9 cellular contexts compared by ENCODE assay signal in genomic region chr2:126655066-126655465, GRCh38. TPM values are rescaled to one million over a fixed set of nuclear protein-coding genes. Genes with fewer than 3 reads are reported as not detected.
DNase-seq lines count a peak whose midpoint lies in the region; ATAC-seq, FAIRE-seq and TF ChIP-seq lines count a peak whose summit lies in the region.
"Had no signal": no experiment of that assay in that cellular context is flagged by ENCODE, and none has a peak within 500 bp of the region (broad histone marks: within the 10 kb centered on the region; RNA-seq: fewer than 3 reads in every experiment).

No MANE protein-coding gene starts in this region.

- H3K9ac ChIP-seq in astrocyte (ENCODE audit: low read length), result peak overlapping the region; percentile 94

- DNase-seq in activated naive CD4-positive, alpha-beta T cell treated with anti-CD3 and anti-CD28 coated beads, Interleukin-2, amount 10 ng/mL, durations not matched to agents 7 days and 5 days, result no peak
- DNase-seq in activated naive CD4-positive, alpha-beta T cell treated with anti-CD3 and anti-CD28 coated beads, Interleukin-2, amount 50 U/mL, for 16 hours, result no peak
- no peak for DNase-seq in astrocyte (ENCODE audit: low read depth)
- DNase-seq in mesothelial cell of epicardium (ENCODE audit: low spot score in 2 of 2, unreplicated experiment in 2 of 2), result peak in 1 of 2 experiments; percentile 30
- no peak for DNase-seq in upper lobe of right lung
- DNase-seq in NCI-H446 treated with DMSO at 0.1 percent for 48 hours (lab: John Stamatoyannopoulos, UW), result no peak

- ATAC-seq in upper lobe of right lung (no peak), GM19397 (IDR thresholded peaks at IDR 0.05; ENCODE audit: unreplicated experiment) (no peak), GM21737 (IDR thresholded peaks at IDR 0.05; ENCODE audit: unreplicated experiment) (no peak)

- H3K4me3 Mint-ChIP-seq in activated naive CD4-positive, alpha-beta T cell treated with anti-CD3 and anti-CD28 coated beads, Interleukin-2, amount 10 ng/mL, durations not matched to agents 7 days and 5 days, result peak overlapping the region; percentile 93
- H3K4me3 Mint-ChIP-seq in astrocyte (ENCODE audit: unreplicated experiment) (peak overlapping the region; percentile 90), mesothelial cell of epicardium (peak overlapping the region; percentile 91)

- H3K27ac Mint-ChIP-seq in activated naive CD4-positive, alpha-beta T cell treated with anti-CD3 and anti-CD28 coated beads, Interleukin-2, amount 10 ng/mL, durations not matched to agents 7 days and 5 days, result peak overlapping the region; percentile 92
- H3K27ac Mint-ChIP-seq in astrocyte (ENCODE audit: unreplicated experiment), result no peak overlapping the region
- H3K27ac Mint-ChIP-seq in mesothelial cell of epicardium, result peak overlapping the region; percentile 96

- TF ChIP-seq CTCF in astrocyte (IDR thresholded peaks at IDR 0.05; ENCODE audit: insufficient read depth, low read depth, low read length) (no peak), mesothelial cell of epicardium (IDR thresholded peaks at IDR 0.05; ENCODE audit: unreplicated experiment) (no peak), upper lobe of right lung (IDR thresholded peaks at IDR 0.05) (no peak)

- H4K20me1 ChIP-seq in astrocyte (ENCODE audit: insufficient read depth, low read length), result peaks cover 5% of the 10 kb centered on the region

- H2AFZ ChIP-seq in astrocyte (ENCODE audit: low read depth, low read length), result no peak overlapping the region

- no peaks in the 10 kb centered on the region for H3K9me3 ChIP-seq in astrocyte (ENCODE audit: insufficient read depth, low read depth, low read length)
- H3K9me3 ChIP-seq in upper lobe of right lung, result no peaks in the 10 kb centered on the region
- H3K9me3 ChIP-seq: SJSA1 had no signal

- H3K4me1 ChIP-seq in astrocyte (ENCODE audit: insufficient read depth, low read length) (peaks cover 35% of the 10 kb centered on the region), upper lobe of right lung (peaks cover 35% of the 10 kb centered on the region)
- H3K4me1 ChIP-seq: SJSA1 had no signal

- H3K4me2 ChIP-seq in astrocyte (ENCODE audit: low read length), result peak overlapping the region; percentile 97

- peaks cover 37% of the 10 kb centered on the region for H3K4me1 Mint-ChIP-seq in activated naive CD4-positive, alpha-beta T cell treated with anti-CD3 and anti-CD28 coated beads, Interleukin-2, amount 10 ng/mL, durations not matched to agents 7 days and 5 days
- H3K4me1 Mint-ChIP-seq in astrocyte (ENCODE audit: low read depth, unreplicated experiment) (peaks cover 28% of the 10 kb centered on the region), mesothelial cell of epicardium (peaks cover 48% of the 10 kb centered on the region)

- peaks cover 6% of the 10 kb centered on the region for H3K27me3 Mint-ChIP-seq in activated naive CD4-positive, alpha-beta T cell treated with anti-CD3 and anti-CD28 coated beads, Interleukin-2, amount 10 ng/mL, durations not matched to agents 7 days and 5 days
- H3K27me3 Mint-ChIP-seq in astrocyte (ENCODE audit: low read depth, unreplicated experiment) (peaks cover 7% of the 10 kb centered on the region), mesothelial cell of epicardium (ENCODE audit: low read depth) (no peaks in the 10 kb centered on the region)

- H3K27ac ChIP-seq in astrocyte (ENCODE audit: low read depth, low read length), result no peak overlapping the region
- peak overlapping the region; percentile 91 for H3K27ac ChIP-seq in upper lobe of right lung
- H3K27ac ChIP-seq: SJSA1 had no signal

- H3K9me3 Mint-ChIP-seq in activated naive CD4-positive, alpha-beta T cell treated with anti-CD3 and anti-CD28 coated beads, Interleukin-2, amount 10 ng/mL, durations not matched to agents 7 days and 5 days, result peaks cover 12% of the 10 kb centered on the region
- H3K9me3 Mint-ChIP-seq in astrocyte (ENCODE audit: unreplicated experiment) (peaks cover 7% of the 10 kb centered on the region), mesothelial cell of epicardium (peaks cover 3% of the 10 kb centered on the region)

- peaks cover 10% of the 10 kb centered on the region for H3K79me2 ChIP-seq in astrocyte (ENCODE audit: insufficient read depth, low read length)

- H3K4me3 ChIP-seq in astrocyte (ENCODE audit: insufficient read depth, low read depth, low read length) (peak overlapping the region; percentile 78), upper lobe of right lung (peak overlapping the region; percentile 72)
- H3K4me3 ChIP-seq: SJSA1 had no signal

- no peak for FAIRE-seq in astrocyte (lab: Jason Lieb, UNC)

- H3K27me3 ChIP-seq in astrocyte (ENCODE audit: insufficient read depth, low read length) (no peaks in the 10 kb centered on the region), upper lobe of right lung (no peaks in the 10 kb centered on the region)

- H3K36me3 Mint-ChIP-seq in activated naive CD4-positive, alpha-beta T cell treated with anti-CD3 and anti-CD28 coated beads, Interleukin-2, amount 10 ng/mL, durations not matched to agents 7 days and 5 days, result peaks cover 31% of the 10 kb centered on the region
- H3K36me3 Mint-ChIP-seq in astrocyte (ENCODE audit: low read depth, unreplicated experiment) (no peaks in the 10 kb centered on the region), mesothelial cell of epicardium (no peaks in the 10 kb centered on the region)

- intact Hi-C loops in upper lobe of right lung (cut with DNase I), result no loop called here

- H3K36me3 ChIP-seq in astrocyte (ENCODE audit: insufficient read depth, low read length) (no peaks in the 10 kb centered on the region), upper lobe of right lung (no peaks in the 10 kb centered on the region)
- H3K36me3 ChIP-seq: SJSA1 had no signal

- CTCF ChIA-PET in activated naive CD4-positive, alpha-beta T cell treated with anti-CD3 and anti-CD28 coated beads, Interleukin-2, amount 10 ng/mL, durations not matched to agents 7 days and 5 days (lab: Charles Lee), result no interaction called here

RNA-seq across cellular contexts. Expression of gene GYPC, which starts 0.9 kb away (rescaled TPM):
- total RNA-seq in astrocyte (26.5 and 29.3 TPM in 2 replicates), mesothelial cell of epicardium (39.4 to 41.4 TPM (median 39.7 TPM) in 3 replicates), upper lobe of right lung (76.7 TPM)
- total RNA-seq: SJSA1 had no signal
